Comparison of ENCODE assay signal across 9 cellular contexts in the genomic region with DNA sequence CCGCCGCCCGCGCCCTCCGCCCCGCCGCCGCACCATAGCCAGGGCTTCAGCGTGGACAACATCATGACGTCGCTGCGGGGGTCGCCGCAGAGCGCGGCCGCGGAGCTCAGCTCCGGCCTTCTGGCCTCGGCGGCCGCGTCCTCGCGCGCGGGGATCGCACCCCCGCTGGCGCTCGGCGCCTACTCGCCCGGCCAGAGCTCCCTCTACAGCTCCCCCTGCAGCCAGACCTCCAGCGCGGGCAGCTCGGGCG. TPM values are rescaled to one million over a fixed set of nuclear protein-coding genes. Genes with fewer than 3 reads are reported as not detected.
A peak's percentile ranks its signal among the peaks of the same experiment; 100 is the strongest.
DNase-seq lines count a peak whose midpoint lies in the region; ATAC-seq and TF ChIP-seq lines count a peak whose summit lies in the region.
"Had no signal": no experiment of that assay in that cellular context is flagged by ENCODE, and none has a peak within 500 bp of the region (broad histone marks: within the 10 kb centered on the region; RNA-seq: fewer than 3 reads in every experiment).

No MANE protein-coding gene starts in this region.

- no peak overlapping the region for H3K4me3 ChIP-seq in NB4 (ENCODE audit: low read depth, low read length)
- H3K4me3 ChIP-seq in gastrocnemius medialis = peak overlapping the region in 3 of 4 donors; percentile 51 to 62 (median 52)

- H3K27ac ChIP-seq in epithelial cell of prostate (peak overlapping the region; percentile 92), gastrocnemius medialis (peak overlapping the region in 3 of 4 donors; percentile 76 to 80 (median 80))

- in situ Hi-C loops in gastrocnemius medialis (cut with MboI; ENCODE audit: low sequenced_read_pairs in 4 of 4) = loop anchor here in 1 of 4 donors (25.0 kb wide), 1 partner anchor 501 kb away; no protein-coding TSS in a partner anchor

- no peak for TF ChIP-seq CTCF in NB4 (IDR thresholded peaks at IDR 0.05; ENCODE audit: low read depth, low read length)
- TF ChIP-seq CTCF in gastrocnemius medialis (IDR thresholded peaks at IDR 0.05 in 4 of 5, conservative IDR thresholded peaks at IDR 0.05 in 1 of 5) = no peak

- ATAC-seq in gastrocnemius medialis (no peak), GM21390 (IDR thresholded peaks at IDR 0.05; ENCODE audit: unreplicated experiment) (no peak)

- DNase-seq in ELR (ENCODE audit: low read depth) (peak; percentile 68), NB4 (ENCODE audit: low read depth) (peak; percentile 68), epithelial cell of prostate (ENCODE audit: low read depth, low spot score) (no peak), gastrocnemius medialis (no peak), NCI-H1694 (lab: John Stamatoyannopoulos, UW) (no peak), NCI-H1436 (lab: John Stamatoyannopoulos, UW) (no peak)
- DNase-seq in stimulated activated CD4-positive, alpha-beta T cell treated with anti-CD3 and anti-CD28 coated beads, Interleukin-4, amount 100 ng/mL, for 1 hour = no peak

- no peaks in the 10 kb centered on the region for H3K36me3 ChIP-seq in gastrocnemius medialis

- peaks cover 5 to 16% of the 10 kb centered on the region in 2 donors for H3K4me1 ChIP-seq in gastrocnemius medialis

- H3K9me3 ChIP-seq in gastrocnemius medialis = no peaks in the 10 kb centered on the region

- no peak for TF ChIP-seq POLR2A in NB4 (IDR thresholded peaks at IDR 0.05; ENCODE audit: extremely low read depth, insufficient read length)
- TF ChIP-seq POLR2A in gastrocnemius medialis (IDR thresholded peaks at IDR 0.05) = no peak

- intact Hi-C loops in gastrocnemius medialis (cut with DNase I; ENCODE audit: low total_unique reads) = loop anchor here (5.0 kb wide), 1 partner anchor 1141 kb away; a partner anchor contains a TSS

- H3K27me3 ChIP-seq in gastrocnemius medialis = peaks cover 67 to 84% (median 74%) of the 10 kb centered on the region in 3 donors

RNA-seq across cellular contexts. Expression of a gene that starts 1.5 kb away (rescaled TPM):
- 1 to 10 TPM in 3 of 4 donors, under 1 TPM in 1; 0.92 to 3.9 (median 2.0) TPM for total RNA-seq in gastrocnemius medialis
- total RNA-seq: activated T-helper 17 cell treated with anti-CD3 and anti-CD28 coated beads, Interleukin-2, amount 50 U/mL, for 72 hours had no signal

Comparison
In these comparisons a context has a peak if more than half of its experiments do, and no peak if none do; other contexts are left out.
1. DNase-seq: peak in ELR (single experiment) and NB4 (single experiment); none in epithelial cell of prostate (single experiment), gastrocnemius medialis (0 of 2), NCI-H1694 (single experiment), NCI-H1436 (single experiment) and stimulated activated CD4-positive, alpha-beta T cell treated with anti-CD3 and anti-CD28 coated beads, Interleukin-4, amount 100 ng/mL, for 1 hour (single experiment).